13 cellular contexts compared by ENCODE assay signal in genomic region chr14:70999117-70999516, GRCh38.
A peak's percentile ranks its signal among the peaks of the same experiment; 100 is the strongest.
DNase-seq lines count a peak whose midpoint lies in the region; ATAC-seq and TF ChIP-seq lines count a peak whose summit lies in the region.
"Had no signal": no experiment of that assay in that cellular context is flagged by ENCODE, and none has a peak within 500 bp of the region (broad histone marks: within the 10 kb centered on the region; RNA-seq: fewer than 3 reads in every experiment).

No MANE protein-coding gene starts in this region.

- DNase-seq in activated CD4-positive, alpha-beta T cell treated with anti-CD3 and anti-CD28 coated beads for 36 hours, result no peak
- no peak for DNase-seq in activated CD4-positive, alpha-beta T cell treated with anti-CD3 and anti-CD28 coated beads for 4 hours
- DNase-seq in activated naive CD8-positive, alpha-beta T cell treated with anti-CD3 and anti-CD28 coated beads, Interleukin-2, amount 50 U/mL, for 24 hours, result no peak
- DNase-seq in spleen, result no peak
- no peak for DNase-seq in medulla oblongata (ENCODE audit: extremely low spot score)
- no peak for DNase-seq in activated gamma-delta T cell (lab: John Stamatoyannopoulos, UW)
- DNase-seq: amniotic stem cell; esophagus squamous epithelium; heart right ventricle; NCI-H2081 treated with DMSO at 0.1 percent for 48 hours; stimulated activated CD4-positive, alpha-beta T cell treated with anti-CD3 and anti-CD28 coated beads, Interleukin-1b, Interleukin-23, amount 100 ng/mL, for 48 hours had no signal

- ATAC-seq in activated CD4-positive, alpha-beta T cell treated with anti-CD3 and anti-CD28 coated beads for 36 hours, result peak; percentile 64
- ATAC-seq in activated naive CD8-positive, alpha-beta T cell treated with anti-CD3 and anti-CD28 coated beads, Interleukin-2, amount 50 U/mL, for 24 hours, result no peak
- no peak for ATAC-seq in GM18505 (IDR thresholded peaks at IDR 0.05; ENCODE audit: unreplicated experiment)

- TF ChIP-seq POLR2A in spleen (IDR thresholded peaks at IDR 0.05) (no peak), GM18505 (IDR thresholded peaks at IDR 0.05; ENCODE audit: borderline replicate concordance, extremely low read depth, insufficient read depth, insufficient read length) (no peak)

- POLR2A ChIA-PET in activated CD4-positive, alpha-beta T cell treated with anti-CD3 and anti-CD28 coated beads for 36 hours (lab: Charles Lee), result no interaction called here

- H3K27ac ChIP-seq in KOPT-K1 (ENCODE audit: low read depth, low read length, poor library complexity, severe bottlenecking), result peak overlapping the region; percentile 58
- H3K27ac ChIP-seq in spleen, result peak overlapping the region; percentile 6 to 84 (median 72)

- CTCF ChIA-PET in activated CD4-positive, alpha-beta T cell treated with anti-CD3 and anti-CD28 coated beads for 36 hours (lab: Charles Lee), result interaction anchor here (0.6 to 2.3 kb wide), 7 partner anchors 10 to 168 kb away, joined by 3 to 8 read pairs (median 5); no protein-coding TSS in a partner anchor

- peaks cover 31% of the 10 kb centered on the region for H3K36me3 Mint-ChIP-seq in activated CD4-positive, alpha-beta T cell treated with anti-CD3 and anti-CD28 coated beads for 36 hours (ENCODE audit: low read depth)
- peaks cover 35% of the 10 kb centered on the region for H3K36me3 Mint-ChIP-seq in activated naive CD8-positive, alpha-beta T cell treated with anti-CD3 and anti-CD28 coated beads, Interleukin-2, amount 50 U/mL, for 24 hours (ENCODE audit: low read depth)

- H3K27me3 Mint-ChIP-seq in activated CD4-positive, alpha-beta T cell treated with anti-CD3 and anti-CD28 coated beads for 36 hours, result no peaks in the 10 kb centered on the region
- no peaks in the 10 kb centered on the region for H3K27me3 Mint-ChIP-seq in activated naive CD8-positive, alpha-beta T cell treated with anti-CD3 and anti-CD28 coated beads, Interleukin-2, amount 50 U/mL, for 24 hours

- no peak for TF ChIP-seq CTCF in spleen (IDR thresholded peaks at IDR 0.05 in 8 of 11, conservative IDR thresholded peaks at IDR 0.05 in 3 of 11)

- H3K9me3 ChIP-seq in KOPT-K1 (ENCODE audit: insufficient read depth, low read length, poor library complexity, severe bottlenecking), result no peaks in the 10 kb centered on the region
- no peaks in the 10 kb centered on the region for H3K9me3 ChIP-seq in spleen
- H3K9me3 ChIP-seq: esophagus squamous epithelium, heart right ventricle had no signal

- H3K36me3 ChIP-seq in KOPT-K1 (ENCODE audit: insufficient read depth, low read length) (peaks cover 12% of the 10 kb centered on the region), spleen (peaks cover 0 to 44% (median 4%) of the 10 kb centered on the region in 6 donors)

- H3K4me1 Mint-ChIP-seq in activated CD4-positive, alpha-beta T cell treated with anti-CD3 and anti-CD28 coated beads for 36 hours, result peaks cover 76% of the 10 kb centered on the region
- H3K4me1 Mint-ChIP-seq in activated naive CD8-positive, alpha-beta T cell treated with anti-CD3 and anti-CD28 coated beads, Interleukin-2, amount 50 U/mL, for 24 hours, result peaks cover 76% of the 10 kb centered on the region

- no peaks in the 10 kb centered on the region for H3K27me3 ChIP-seq in spleen (replicated peaks in 1 of 7)
- H3K27me3 ChIP-seq: esophagus squamous epithelium, heart right ventricle had no signal

- H3K27ac Mint-ChIP-seq in activated CD4-positive, alpha-beta T cell treated with anti-CD3 and anti-CD28 coated beads for 36 hours, result peak overlapping the region; percentile 27
- H3K27ac Mint-ChIP-seq in activated naive CD8-positive, alpha-beta T cell treated with anti-CD3 and anti-CD28 coated beads, Interleukin-2, amount 50 U/mL, for 24 hours, result peak overlapping the region; percentile 41

- H3K4me3 Mint-ChIP-seq in activated CD4-positive, alpha-beta T cell treated with anti-CD3 and anti-CD28 coated beads for 36 hours, result no peak overlapping the region
- peak overlapping the region; percentile 0 for H3K4me3 Mint-ChIP-seq in activated naive CD8-positive, alpha-beta T cell treated with anti-CD3 and anti-CD28 coated beads, Interleukin-2, amount 50 U/mL, for 24 hours

- no peaks in the 10 kb centered on the region for H3K9me3 Mint-ChIP-seq in activated CD4-positive, alpha-beta T cell treated with anti-CD3 and anti-CD28 coated beads for 36 hours (ENCODE audit: low read depth)
- no peaks in the 10 kb centered on the region for H3K9me3 Mint-ChIP-seq in activated naive CD8-positive, alpha-beta T cell treated with anti-CD3 and anti-CD28 coated beads, Interleukin-2, amount 50 U/mL, for 24 hours

- intact Hi-C loops in activated CD4-positive, alpha-beta T cell treated with anti-CD3 and anti-CD28 coated beads for 36 hours (cut with DNase I, micrococcal nuclease), result no loop called here
- intact Hi-C loops in spleen (cut with DNase I; ENCODE audit: low total_unique reads), result no loop called here

- H3K4me1 ChIP-seq in spleen, result peaks cover 0 to 76% (median 26%) of the 10 kb centered on the region in 6 donors

- WGBS in spleen, 5 donors, result 28 to 55% (median 39%) methylated on average over 1 of the region's 1 CpG

- no peak overlapping the region for H3K4me3 ChIP-seq in spleen
- H3K4me3 ChIP-seq: esophagus squamous epithelium, heart right ventricle had no signal
